14 cellular contexts compared by ENCODE assay signal in genomic region chr2:102657770-102658169, GRCh38. TPM values are rescaled to one million over a fixed set of nuclear protein-coding genes. Genes with fewer than 3 reads are reported as not detected.
DNase-seq lines count a peak whose midpoint lies in the region; ATAC-seq and TF ChIP-seq lines count a peak whose summit lies in the region.
"Had no signal": no experiment of that assay in that cellular context is flagged by ENCODE, and none has a peak within 500 bp of the region (broad histone marks: within the 10 kb centered on the region; RNA-seq: fewer than 3 reads in every experiment).

No MANE protein-coding gene starts in this region.

- no peak overlapping the region for H3K4me3 Mint-ChIP-seq in natural killer cell treated with Interleukin-12 subunit alpha and Interleukin-12 subunit beta and Interleukin-15 and Interleukin-18, amount 100 ng/mL, for 72 hours
- H3K4me3 Mint-ChIP-seq: nephron, type B pancreatic cell had no signal

- H3K4me1 Mint-ChIP-seq in natural killer cell treated with Interleukin-12 subunit alpha and Interleukin-12 subunit beta and Interleukin-15 and Interleukin-18, amount 100 ng/mL, for 72 hours (ENCODE audit: low read depth in 2 of 2) = peaks cover 0 to 6% of the 10 kb centered on the region in 2 donors
- H3K4me1 Mint-ChIP-seq: nephron had no signal

- TF ChIP-seq CTCF in GM10266 (IDR thresholded peaks at IDR 0.05; ENCODE audit: control insufficient read depth, insufficient read depth, low read depth, missing control alignments) = no peak

- H3K27ac Mint-ChIP-seq in natural killer cell treated with Interleukin-12 subunit alpha and Interleukin-12 subunit beta and Interleukin-15 and Interleukin-18, amount 100 ng/mL, for 72 hours = no peak overlapping the region
- H3K27ac Mint-ChIP-seq: type B pancreatic cell had no signal

- DNase-seq in GM10266 (ENCODE audit: extremely low spot score) (peak; percentile 36), M059J (ENCODE audit: low read depth) (peak; percentile 3), myocyte (ENCODE audit: low read depth) (peak; percentile 3), mesenteric fat pad (ENCODE audit: low spot score) (no peak)
- no peak for DNase-seq in natural killer cell treated with Interleukin-12 subunit alpha and Interleukin-12 subunit beta and Interleukin-15 and Interleukin-18, amount 100 ng/mL, for 72 hours (ENCODE audit: low spot score)
- DNase-seq: Caco-2, SK-N-SH had no signal

- peaks cover 20 to 36% of the 10 kb centered on the region in 2 donors for H3K27me3 Mint-ChIP-seq in natural killer cell treated with Interleukin-12 subunit alpha and Interleukin-12 subunit beta and Interleukin-15 and Interleukin-18, amount 100 ng/mL, for 72 hours
- H3K27me3 Mint-ChIP-seq: type B pancreatic cell had no signal

- no peaks in the 10 kb centered on the region for H3K9me3 Mint-ChIP-seq in natural killer cell treated with Interleukin-12 subunit alpha and Interleukin-12 subunit beta and Interleukin-15 and Interleukin-18, amount 100 ng/mL, for 72 hours
- H3K9me3 Mint-ChIP-seq: nephron, type B pancreatic cell had no signal

- ATAC-seq in GM19463 (IDR thresholded peaks at IDR 0.05; ENCODE audit: unreplicated experiment) = peak; percentile 85
- ATAC-seq in GM19395 (IDR thresholded peaks at IDR 0.05; ENCODE audit: unreplicated experiment) = no peak
- ATAC-seq in natural killer cell treated with Interleukin-12 subunit alpha and Interleukin-12 subunit beta and Interleukin-15 and Interleukin-18, amount 100 ng/mL, for 72 hours = no peak
- no peak for ATAC-seq in HG03135 (IDR thresholded peaks at IDR 0.05; ENCODE audit: unreplicated experiment)
- ATAC-seq: K562 had no signal

- no peaks in the 10 kb centered on the region for H3K36me3 Mint-ChIP-seq in natural killer cell treated with Interleukin-12 subunit alpha and Interleukin-12 subunit beta and Interleukin-15 and Interleukin-18, amount 100 ng/mL, for 72 hours
- H3K36me3 Mint-ChIP-seq: type B pancreatic cell had no signal

RNA-seq across cellular contexts. Expression of gene SLC9A2, which starts 38.4 kb away (rescaled TPM):
- 0.05 TPM in 1 of 2 replicates, not detected in the other for total RNA-seq in M059J (2014; rRNA removed; shearing (Covaris generic))
- total RNA-seq in myocyte (0.57 and 0.75 TPM in 2 replicates), mesenteric fat pad (not detected)
- 0.10 TPM for polyA plus RNA-seq in myocyte (2012)
- total RNA-seq in natural killer cell treated with Interleukin-12 subunit alpha and Interleukin-12 subunit beta and Interleukin-15 and Interleukin-18, amount 100 ng/mL, for 72 hours = not detected
- total RNA-seq: dermis microvascular lymphatic vessel endothelial cell had no signal
- polyA plus RNA-seq: SK-N-SH had no signal

Comparison
In these comparisons a context has a peak if more than half of its experiments do, and no peak if none do; other contexts are left out.
1. DNase-seq: peak in GM10266 (single experiment), M059J (single experiment) and myocyte (single experiment); none in mesenteric fat pad (single experiment) and natural killer cell treated with Interleukin-12 subunit alpha and Interleukin-12 subunit beta and Interleukin-15 and Interleukin-18, amount 100 ng/mL, for 72 hours (single experiment).